In genomic region chr2:146079216-146079615, GRCh38 we compare ENCODE assay signal across 23 cellular contexts.
"Had no signal": no experiment of that assay in that cellular context is flagged by ENCODE, and none has a peak within 500 bp of the region (broad histone marks: within the 10 kb centered on the region; RNA-seq: fewer than 3 reads in every experiment).

No MANE protein-coding gene starts in this region.

- H3K27ac ChIP-seq: body of pancreas, dorsolateral prefrontal cortex, left lung, sigmoid colon, spleen, testis had no signal

- H3K4me1 Mint-ChIP-seq: activated naive CD4-positive, alpha-beta T cell treated with anti-CD3 and anti-CD28 coated beads, Interleukin-2, amount 50 U/mL, for 24 hours; endodermal cell; nephron progenitor cell; stimulated activated memory B cell treated with anti-CD40 and anti-IgM and Interleukin-4, amounts not matched to agents 10 μg/mL and 1 μg/mL and 100 μg/mL, for 72 hours had no signal

- FAIRE-seq: colon, frontal cortex, kidney had no signal

- H3K4me3 Mint-ChIP-seq: activated naive CD4-positive, alpha-beta T cell treated with anti-CD3 and anti-CD28 coated beads, Interleukin-2, amount 50 U/mL, for 24 hours; activated T-cell treated with anti-CD3 and anti-CD28 coated beads, Interleukin-2, amount 50 U/mL, for 72 hours; endodermal cell; nephron progenitor cell; stimulated activated memory B cell treated with anti-CD40 and anti-IgM and Interleukin-4, amounts not matched to agents 10 μg/mL and 1 μg/mL and 100 μg/mL, for 72 hours; type B pancreatic cell had no signal

- H3K36me3 ChIP-seq: left lung, sigmoid colon, spleen had no signal

- H3K4me1 ChIP-seq: body of pancreas, left lung, sigmoid colon, spleen, testis had no signal

- ATAC-seq: activated T-cell treated with anti-CD3 and anti-CD28 coated beads, Interleukin-2, amount 50 U/mL, for 72 hours; body of pancreas; left lung; stimulated activated memory B cell treated with anti-CD40 and anti-IgM and Interleukin-4, amounts not matched to agents 10 μg/mL and 1 μg/mL and 100 μg/mL, for 72 hours had no signal

- H3K36me3 Mint-ChIP-seq: activated naive CD4-positive, alpha-beta T cell treated with anti-CD3 and anti-CD28 coated beads, Interleukin-2, amount 50 U/mL, for 24 hours; stimulated activated memory B cell treated with anti-CD40 and anti-IgM and Interleukin-4, amounts not matched to agents 10 μg/mL and 1 μg/mL and 100 μg/mL, for 72 hours; type B pancreatic cell had no signal

- H3K9me3 ChIP-seq: body of pancreas, left lung, sigmoid colon, testis had no signal

- H3K27me3 ChIP-seq: body of pancreas, dorsolateral prefrontal cortex, left lung, sigmoid colon, spleen, testis had no signal

- H3K27me3 Mint-ChIP-seq: activated naive CD4-positive, alpha-beta T cell treated with anti-CD3 and anti-CD28 coated beads, Interleukin-2, amount 50 U/mL, for 24 hours; stimulated activated memory B cell treated with anti-CD40 and anti-IgM and Interleukin-4, amounts not matched to agents 10 μg/mL and 1 μg/mL and 100 μg/mL, for 72 hours; type B pancreatic cell had no signal

- H3K9me3 Mint-ChIP-seq: nephron progenitor cell; stimulated activated memory B cell treated with anti-CD40 and anti-IgM and Interleukin-4, amounts not matched to agents 10 μg/mL and 1 μg/mL and 100 μg/mL, for 72 hours; type B pancreatic cell had no signal

- H3K27ac Mint-ChIP-seq: activated naive CD4-positive, alpha-beta T cell treated with anti-CD3 and anti-CD28 coated beads, Interleukin-2, amount 50 U/mL, for 24 hours; activated T-cell treated with anti-CD3 and anti-CD28 coated beads, Interleukin-2, amount 50 U/mL, for 72 hours; endodermal cell; nephron progenitor cell; stimulated activated memory B cell treated with anti-CD40 and anti-IgM and Interleukin-4, amounts not matched to agents 10 μg/mL and 1 μg/mL and 100 μg/mL, for 72 hours; type B pancreatic cell had no signal

- DNase-seq: activated CD4-positive, alpha-beta T cell treated with anti-CD3 and anti-CD28 coated beads, Interleukin-2, amount 50 U/mL, for 4 hours; activated effector memory CD4-positive, alpha-beta T cell treated with anti-CD3 and anti-CD28 coated beads, Interleukin-2, amount 50 U/mL, for 16 hours; activated T-cell treated with anti-CD3 and anti-CD28 coated beads, Interleukin-2, amount 50 U/mL, for 72 hours; amniotic stem cell; body of pancreas; caudate nucleus; dorsolateral prefrontal cortex; endodermal cell; hypothalamus; kidney; left lung; midbrain; nephron progenitor cell; nucleus accumbens; sigmoid colon; spleen; stimulated activated CD4-positive, alpha-beta T cell treated with anti-CD3 and anti-CD28 coated beads, Interleukin-4, amount 100 ng/mL, for 4 hours; testis had no signal

- H3K4me3 ChIP-seq: body of pancreas, dorsolateral prefrontal cortex, left lung, sigmoid colon, spleen, testis had no signal
